Comparison of ENCODE assay signal across 1 cellular context in the genomic region with DNA sequence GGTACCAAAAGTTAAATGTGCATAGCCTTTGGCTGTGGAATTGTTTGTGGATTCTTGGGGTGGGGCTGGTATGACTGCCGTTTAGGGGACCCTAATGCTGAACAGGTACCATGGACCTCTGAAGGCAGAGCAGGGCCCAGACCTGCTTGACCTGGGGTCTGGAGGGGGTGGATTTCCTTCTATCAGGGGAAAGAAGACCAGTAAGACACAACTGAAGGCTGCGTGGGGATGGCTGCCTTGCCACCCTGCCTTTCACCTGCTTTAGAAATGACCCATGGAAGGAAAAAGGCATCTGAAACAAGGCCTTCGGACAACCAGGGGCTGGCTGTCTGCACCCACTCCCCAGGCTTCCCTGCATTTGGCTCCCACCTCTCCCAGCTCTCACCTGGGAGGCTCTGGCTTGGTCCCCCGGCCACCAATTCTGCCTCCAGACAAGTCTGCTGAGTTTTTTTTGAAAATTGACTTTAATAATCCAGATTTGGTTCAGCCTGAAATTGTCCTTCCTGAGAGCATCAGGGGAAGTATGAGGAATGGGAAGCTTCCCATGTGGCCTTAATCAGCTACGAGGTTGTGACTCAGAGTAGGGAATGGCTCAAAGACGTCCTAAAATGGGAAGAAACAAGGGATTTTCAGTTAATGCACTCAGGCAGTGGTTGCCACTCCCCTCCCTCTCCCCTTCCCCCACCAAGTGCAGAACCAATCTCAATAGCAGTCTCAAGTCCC.
A peak's percentile ranks its signal among the peaks of the same experiment; 100 is the strongest.
TF ChIP-seq lines count a peak whose summit lies in the region.

No MANE protein-coding gene starts in this region.

TF ChIP-seq in SK-N-SH, 30 proteins besides CTCF, POLR2A, EP300 and RAD21:
- TF ChIP-seq, protein P1, sequence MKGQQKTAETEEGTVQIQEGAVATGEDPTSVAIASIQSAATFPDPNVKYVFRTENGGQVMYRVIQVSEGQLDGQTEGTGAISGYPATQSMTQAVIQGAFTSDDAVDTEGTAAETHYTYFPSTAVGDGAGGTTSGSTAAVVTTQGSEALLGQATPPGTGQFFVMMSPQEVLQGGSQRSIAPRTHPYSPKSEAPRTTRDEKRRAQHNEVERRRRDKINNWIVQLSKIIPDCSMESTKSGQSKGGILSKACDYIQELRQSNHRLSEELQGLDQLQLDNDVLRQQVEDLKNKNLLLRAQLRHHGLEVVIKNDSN (IDR thresholded peaks at IDR 0.05; ENCODE audit: borderline replicate concordance, low read depth), result no peak
- TF ChIP-seq RFX5 (IDR thresholded peaks at IDR 0.05; ENCODE audit: low read length) (no peak), TCF12 (IDR thresholded peaks at IDR 0.05) (peak; percentile 61), YY1 (IDR thresholded peaks at IDR 0.05; ENCODE audit: low read depth) (no peak), EZH2phosphoT487 (IDR thresholded peaks at IDR 0.05; ENCODE audit: borderline replicate concordance, low read depth) (no peak), FOXJ3 (CRISPR knock-in tag; IDR thresholded peaks at IDR 0.05) (no peak), ELF1 (IDR thresholded peaks at IDR 0.05) (no peak), JUND (IDR thresholded peaks at IDR 0.05) (no peak), CHD2 (IDR thresholded peaks at IDR 0.05; ENCODE audit: low read length, partially characterized antibody) (no peak), POLR2AphosphoS5 (IDR thresholded peaks at IDR 0.05; ENCODE audit: low read depth, low read length) (no peak), RXRA (IDR thresholded peaks at IDR 0.05; ENCODE audit: borderline replicate concordance, low read depth) (no peak), FOXM1 (IDR thresholded peaks at IDR 0.05; ENCODE audit: low read depth) (no peak), FOSL2 (IDR thresholded peaks at IDR 0.05; ENCODE audit: borderline replicate concordance, low read depth) (peak; percentile 37; the same call in 1 of the 2 replicates), GATA2 (CRISPR knock-in tag; IDR thresholded peaks at IDR 0.05) (no peak), GABPA (IDR thresholded peaks at IDR 0.05; ENCODE audit: low read depth) (no peak), MXI1 (IDR thresholded peaks at IDR 0.05; ENCODE audit: low read depth, low read length) (no peak)
- TF ChIP-seq, protein P2, sequence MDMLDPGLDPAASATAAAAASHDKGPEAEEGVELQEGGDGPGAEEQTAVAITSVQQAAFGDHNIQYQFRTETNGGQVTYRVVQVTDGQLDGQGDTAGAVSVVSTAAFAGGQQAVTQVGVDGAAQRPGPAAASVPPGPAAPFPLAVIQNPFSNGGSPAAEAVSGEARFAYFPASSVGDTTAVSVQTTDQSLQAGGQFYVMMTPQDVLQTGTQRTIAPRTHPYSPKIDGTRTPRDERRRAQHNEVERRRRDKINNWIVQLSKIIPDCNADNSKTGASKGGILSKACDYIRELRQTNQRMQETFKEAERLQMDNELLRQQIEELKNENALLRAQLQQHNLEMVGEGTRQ (IDR thresholded peaks at IDR 0.05; ENCODE audit: borderline replicate concordance, low read depth, low read length), result no peak
- TF ChIP-seq, protein P3, sequence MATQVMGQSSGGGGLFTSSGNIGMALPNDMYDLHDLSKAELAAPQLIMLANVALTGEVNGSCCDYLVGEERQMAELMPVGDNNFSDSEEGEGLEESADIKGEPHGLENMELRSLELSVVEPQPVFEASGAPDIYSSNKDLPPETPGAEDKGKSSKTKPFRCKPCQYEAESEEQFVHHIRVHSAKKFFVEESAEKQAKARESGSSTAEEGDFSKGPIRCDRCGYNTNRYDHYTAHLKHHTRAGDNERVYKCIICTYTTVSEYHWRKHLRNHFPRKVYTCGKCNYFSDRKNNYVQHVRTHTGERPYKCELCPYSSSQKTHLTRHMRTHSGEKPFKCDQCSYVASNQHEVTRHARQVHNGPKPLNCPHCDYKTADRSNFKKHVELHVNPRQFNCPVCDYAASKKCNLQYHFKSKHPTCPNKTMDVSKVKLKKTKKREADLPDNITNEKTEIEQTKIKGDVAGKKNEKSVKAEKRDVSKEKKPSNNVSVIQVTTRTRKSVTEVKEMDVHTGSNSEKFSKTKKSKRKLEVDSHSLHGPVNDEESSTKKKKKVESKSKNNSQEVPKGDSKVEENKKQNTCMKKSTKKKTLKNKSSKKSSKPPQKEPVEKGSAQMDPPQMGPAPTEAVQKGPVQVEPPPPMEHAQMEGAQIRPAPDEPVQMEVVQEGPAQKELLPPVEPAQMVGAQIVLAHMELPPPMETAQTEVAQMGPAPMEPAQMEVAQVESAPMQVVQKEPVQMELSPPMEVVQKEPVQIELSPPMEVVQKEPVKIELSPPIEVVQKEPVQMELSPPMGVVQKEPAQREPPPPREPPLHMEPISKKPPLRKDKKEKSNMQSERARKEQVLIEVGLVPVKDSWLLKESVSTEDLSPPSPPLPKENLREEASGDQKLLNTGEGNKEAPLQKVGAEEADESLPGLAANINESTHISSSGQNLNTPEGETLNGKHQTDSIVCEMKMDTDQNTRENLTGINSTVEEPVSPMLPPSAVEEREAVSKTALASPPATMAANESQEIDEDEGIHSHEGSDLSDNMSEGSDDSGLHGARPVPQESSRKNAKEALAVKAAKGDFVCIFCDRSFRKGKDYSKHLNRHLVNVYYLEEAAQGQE (IDR thresholded peaks at IDR 0.05; ENCODE audit: low read depth, low read length), result no peak
- TF ChIP-seq, protein P4, sequence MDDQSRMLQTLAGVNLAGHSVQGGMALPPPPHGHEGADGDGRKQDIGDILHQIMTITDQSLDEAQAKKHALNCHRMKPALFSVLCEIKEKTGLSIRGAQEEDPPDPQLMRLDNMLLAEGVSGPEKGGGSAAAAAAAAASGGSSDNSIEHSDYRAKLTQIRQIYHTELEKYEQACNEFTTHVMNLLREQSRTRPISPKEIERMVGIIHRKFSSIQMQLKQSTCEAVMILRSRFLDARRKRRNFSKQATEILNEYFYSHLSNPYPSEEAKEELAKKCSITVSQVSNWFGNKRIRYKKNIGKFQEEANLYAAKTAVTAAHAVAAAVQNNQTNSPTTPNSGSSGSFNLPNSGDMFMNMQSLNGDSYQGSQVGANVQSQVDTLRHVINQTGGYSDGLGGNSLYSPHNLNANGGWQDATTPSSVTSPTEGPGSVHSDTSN (IDR thresholded peaks at IDR 0.05), result no peak
- TF ChIP-seq, protein P5, sequence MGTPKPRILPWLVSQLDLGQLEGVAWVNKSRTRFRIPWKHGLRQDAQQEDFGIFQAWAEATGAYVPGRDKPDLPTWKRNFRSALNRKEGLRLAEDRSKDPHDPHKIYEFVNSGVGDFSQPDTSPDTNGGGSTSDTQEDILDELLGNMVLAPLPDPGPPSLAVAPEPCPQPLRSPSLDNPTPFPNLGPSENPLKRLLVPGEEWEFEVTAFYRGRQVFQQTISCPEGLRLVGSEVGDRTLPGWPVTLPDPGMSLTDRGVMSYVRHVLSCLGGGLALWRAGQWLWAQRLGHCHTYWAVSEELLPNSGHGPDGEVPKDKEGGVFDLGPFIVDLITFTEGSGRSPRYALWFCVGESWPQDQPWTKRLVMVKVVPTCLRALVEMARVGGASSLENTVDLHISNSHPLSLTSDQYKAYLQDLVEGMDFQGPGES (IDR thresholded peaks at IDR 0.05; ENCODE audit: low read depth, low read length), result no peak
- TF ChIP-seq, protein P6, sequence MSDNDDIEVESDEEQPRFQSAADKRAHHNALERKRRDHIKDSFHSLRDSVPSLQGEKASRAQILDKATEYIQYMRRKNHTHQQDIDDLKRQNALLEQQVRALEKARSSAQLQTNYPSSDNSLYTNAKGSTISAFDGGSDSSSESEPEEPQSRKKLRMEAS (IDR thresholded peaks at IDR 0.05; ENCODE audit: low read depth), result 0 out of 2 replicates have a peak, but pooled peaks have one; percentile 19
